In the genomic region with DNA sequence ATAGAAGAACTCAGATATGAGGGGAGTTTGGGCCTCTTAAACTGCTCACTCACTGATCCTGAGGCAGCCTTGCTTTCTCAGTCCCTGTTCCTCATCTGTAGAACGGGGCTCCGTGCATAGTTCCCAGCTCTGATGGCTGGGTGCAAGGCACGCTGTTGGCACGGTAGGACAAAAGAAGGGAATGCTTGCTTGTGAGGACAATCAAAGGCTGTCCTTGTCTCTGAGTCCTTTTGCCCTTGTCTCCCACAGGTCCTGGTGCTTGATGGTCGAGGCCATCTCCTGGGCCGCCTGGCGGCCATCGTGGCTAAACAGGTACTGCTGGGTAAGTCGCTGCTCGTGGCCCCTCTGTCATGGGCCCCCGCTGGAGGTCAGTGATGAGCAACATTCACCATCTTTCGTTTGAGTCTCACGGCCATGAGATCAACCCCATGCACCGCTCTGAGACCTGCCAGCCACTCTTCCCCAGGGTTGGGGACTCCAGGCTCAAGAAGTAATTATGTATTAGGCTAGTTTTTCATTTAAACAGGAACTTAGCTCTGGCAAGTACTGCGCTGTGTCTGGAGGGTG, we compare ENCODE assay signal across 8 cellular contexts. TPM values are rescaled to one million over a fixed set of nuclear protein-coding genes. Genes with fewer than 3 reads are reported as not detected.
DNase-seq lines count a peak whose midpoint lies in the region; ATAC-seq and TF ChIP-seq lines count a peak whose summit lies in the region.

No MANE protein-coding gene starts in this region.

- POLR2A ChIA-PET in OCI-LY7 (lab: Charles Lee) = interaction anchor here (1.1 kb wide), 1 partner anchor 16 kb away, joined by 4 read pairs; a partner anchor contains a TSS

- no peaks in the 10 kb centered on the region for H3K27me3 Mint-ChIP-seq in progenitor cell of endocrine pancreas

- peaks cover 12% of the 10 kb centered on the region; the same call in 1 of the 2 replicates for H4K20me1 ChIP-seq in OCI-LY7 (ENCODE audit: insufficient read depth, low read length)

- peaks cover 61% of the 10 kb centered on the region for H3K36me3 ChIP-seq in OCI-LY7 (ENCODE audit: insufficient read depth, low read length)
- H3K36me3 ChIP-seq in effector memory CD4-positive, alpha-beta T cell (ENCODE audit: control insufficient read depth, insufficient read depth, low read length) = peaks cover 61% of the 10 kb centered on the region

- CTCF ChIA-PET in OCI-LY7 (lab: Charles Lee; ENCODE audit: unreplicated experiment) = no interaction called here

- peaks cover 49% of the 10 kb centered on the region for H3K4me1 ChIP-seq in OCI-LY7 (ENCODE audit: insufficient read depth, low read length, poor library complexity, severe bottlenecking)
- peaks cover 33% of the 10 kb centered on the region for H3K4me1 ChIP-seq in effector memory CD4-positive, alpha-beta T cell (ENCODE audit: control insufficient read depth, insufficient read depth, low read length, poor library complexity, severe bottlenecking)

- H3K79me2 ChIP-seq in OCI-LY7 (ENCODE audit: insufficient read depth, low read depth, low read length) = peaks cover 34% of the 10 kb centered on the region

- peak overlapping the region; percentile 97 for H3K4me3 Mint-ChIP-seq in progenitor cell of endocrine pancreas (ENCODE audit: low read depth)

- ATAC-seq in GM19452 (IDR thresholded peaks at IDR 0.05; ENCODE audit: unreplicated experiment) (no peak), GM21737 (IDR thresholded peaks at IDR 0.05; ENCODE audit: unreplicated experiment) (no peak)

- H3K27me3 ChIP-seq in effector memory CD4-positive, alpha-beta T cell (replicated peaks; ENCODE audit: control insufficient read depth, insufficient read depth, low read length, poor library complexity, severe bottlenecking) = no peaks in the 10 kb centered on the region

- H3K9me3 ChIP-seq in OCI-LY7 (ENCODE audit: low read length) = no peaks in the 10 kb centered on the region
- no peaks in the 10 kb centered on the region for H3K9me3 ChIP-seq in effector memory CD4-positive, alpha-beta T cell (ENCODE audit: control insufficient read depth, low read length)

- no peaks in the 10 kb centered on the region for H3K9me2 ChIP-seq in OCI-LY7 (ENCODE audit: insufficient read depth, low read length)

- no TSS peak for BruUV-seq in OCI-LY7 (replicated peaks; lab: Mats Ljungman, UMichigan)

- no peaks in the 10 kb centered on the region for H3K9me3 Mint-ChIP-seq in progenitor cell of endocrine pancreas (ENCODE audit: low read depth)

- peaks cover 14% of the 10 kb centered on the region for H3K4me1 Mint-ChIP-seq in progenitor cell of endocrine pancreas (ENCODE audit: low read depth)

- peak overlapping the region; percentile 94 for H3K27ac ChIP-seq in OCI-LY7 (ENCODE audit: low read depth, low read length, poor library complexity, severe bottlenecking)
- H3K27ac ChIP-seq in effector memory CD4-positive, alpha-beta T cell (ENCODE audit: insufficient read depth, low read length, poor library complexity, severe bottlenecking) = peak overlapping the region; percentile 85

- H3K36me3 Mint-ChIP-seq in progenitor cell of endocrine pancreas (ENCODE audit: insufficient read depth) = peaks cover 28% of the 10 kb centered on the region

- DNase-seq in OCI-LY7 (ENCODE audit: low spot score) (peak; percentile 78), progenitor cell of endocrine pancreas (ENCODE audit: low spot score, unreplicated experiment) (no peak), retina (no peak), G401 (ENCODE audit: low spot score) (no peak)
- peak in 1 of 3 donors; percentile 21 for DNase-seq in effector memory CD4-positive, alpha-beta T cell

- no peak overlapping the region for H2AFZ ChIP-seq in OCI-LY7 (ENCODE audit: low read length)

- peak overlapping the region; percentile 80 for H3K4me2 ChIP-seq in OCI-LY7 (ENCODE audit: low read length)

- intact Hi-C loops in OCI-LY7 (cut with micrococcal nuclease; ENCODE audit: unreplicated experiment) = loop anchor here (5.0 to 10.0 kb wide), 3 partner anchors 37 to 855 kb away; a partner anchor contains a TSS

- H3K4me3 ChIP-seq in OCI-LY7 (ENCODE audit: low read depth, low read length, poor library complexity, severe bottlenecking) = peak overlapping the region; percentile 95
- H3K4me3 ChIP-seq in effector memory CD4-positive, alpha-beta T cell (ENCODE audit: insufficient read depth, low read depth, low read length, poor library complexity, severe bottlenecking) = peak overlapping the region; percentile 91

- in situ Hi-C loops in G401 (cut with HindIII; ENCODE audit: low sequenced_read_pairs) = no loop called here

- H3K27ac Mint-ChIP-seq in progenitor cell of endocrine pancreas = peak overlapping the region; percentile 96

- TF ChIP-seq CTCF in GM12873 (IDR thresholded peaks at IDR 0.05; ENCODE audit: insufficient read depth, low read depth, low read length, missing control alignments) (peak; percentile 70), OCI-LY7 (conservative IDR thresholded peaks at IDR 0.05; ENCODE audit: low read length) (peak; percentile 78), progenitor cell of endocrine pancreas (IDR thresholded peaks at IDR 0.05; ENCODE audit: unreplicated experiment) (no peak)

RNA-seq across cellular contexts. Expression of a gene that starts 2.3 kb away (rescaled TPM):
- total RNA-seq in OCI-LY7 (2014; rRNA removed; shearing (Covaris generic)) = 6,720 and 8,461 TPM in 2 replicates
- total RNA-seq in OCI-LY7 (2022) = 2,999 and 3,606 TPM in 2 replicates
- 2,665 and 2,783 TPM in 2 replicates for total RNA-seq in progenitor cell of endocrine pancreas
- total RNA-seq in G401 (2014; rRNA removed; shearing (Covaris generic)) = 2,624 and 3,787 TPM in 2 replicates

RNA-seq across cellular contexts. Expression of a gene that starts 6.5 kb away (rescaled TPM):
- 6,180 and 6,539 TPM in 2 replicates for total RNA-seq in OCI-LY7 (2014; rRNA removed; shearing (Covaris generic))
- total RNA-seq in OCI-LY7 (2022) = 2,366 and 2,673 TPM in 2 replicates
- total RNA-seq in progenitor cell of endocrine pancreas = 2,272 and 2,377 TPM in 2 replicates
- total RNA-seq in G401 (2014; rRNA removed; shearing (Covaris generic)) = 2,371 and 2,995 TPM in 2 replicates

RNA-seq across cellular contexts. Expression of a gene that starts 15.7 kb away (rescaled TPM):
- total RNA-seq in OCI-LY7 (2014; rRNA removed; shearing (Covaris generic)) = 8.2 and 10.1 TPM in 2 replicates
- total RNA-seq in OCI-LY7 (2022) (8.4 and 11.7 TPM in 2 replicates), progenitor cell of endocrine pancreas (0.96 and 1.1 TPM in 2 replicates)
- total RNA-seq in G401 (2014; rRNA removed; shearing (Covaris generic)) = 0.74 TPM in 1 of 2 replicates, not detected in the other

RNA-seq across cellular contexts. Expression of a gene that starts 22.8 kb away (rescaled TPM):
- 19.4 and 20.9 TPM in 2 replicates for total RNA-seq in OCI-LY7 (2014; rRNA removed; shearing (Covaris generic))
- total RNA-seq in OCI-LY7 (2022) = 10.7 and 11.6 TPM in 2 replicates
- 153 and 169 TPM in 2 replicates for total RNA-seq in progenitor cell of endocrine pancreas
- 29.8 and 35.9 TPM in 2 replicates for total RNA-seq in G401 (2014; rRNA removed; shearing (Covaris generic))

RNA-seq across cellular contexts. Expression of a gene that starts 36.7 kb away (rescaled TPM):
- total RNA-seq in OCI-LY7 (2014; rRNA removed; shearing (Covaris generic)) = 39.5 and 55.4 TPM in 2 replicates
- total RNA-seq in OCI-LY7 (2022) = 26.0 and 30.6 TPM in 2 replicates
- total RNA-seq in progenitor cell of endocrine pancreas = 44.2 and 46.0 TPM in 2 replicates
- 50.9 and 65.6 TPM in 2 replicates for total RNA-seq in G401 (2014; rRNA removed; shearing (Covaris generic))
